In the genomic region with DNA sequence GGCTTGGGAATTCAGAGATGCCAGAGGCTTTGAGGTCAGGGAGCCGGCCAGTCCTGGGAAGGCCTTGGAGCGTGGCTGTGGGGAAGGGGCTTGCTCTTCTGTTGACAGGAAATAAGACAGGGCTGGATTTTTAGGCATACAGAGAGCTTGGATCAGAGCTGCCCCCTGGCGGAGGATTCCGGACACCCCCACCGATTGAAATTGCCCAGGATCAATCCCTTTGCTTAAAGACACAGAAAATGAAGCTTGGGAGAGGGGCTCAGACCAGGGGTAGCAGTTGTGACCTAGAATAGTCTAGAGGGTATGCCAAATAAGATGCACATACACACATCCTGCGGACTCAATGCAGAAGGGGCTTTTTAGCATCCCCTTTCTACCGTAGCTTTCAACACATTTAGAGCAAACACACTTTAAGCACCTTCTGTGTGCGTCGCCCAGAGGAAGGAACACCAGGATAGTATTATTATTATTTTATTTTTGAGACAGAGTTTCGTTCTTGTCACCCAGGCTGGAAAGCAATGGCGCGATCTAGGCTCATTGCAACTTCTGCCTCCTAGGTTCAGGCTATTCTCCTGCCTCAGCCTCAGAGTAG, we compare ENCODE assay signal across 2 cellular contexts.
TF ChIP-seq lines count a peak whose summit lies in the region.

No MANE protein-coding gene starts in this region.

TF ChIP-seq in K562, 482 proteins besides CTCF, POLR2A, EP300 and RAD21:
- 0 out of 2 replicates have a peak, but pooled peaks have one; percentile 41 for TF ChIP-seq XRCC5 (IDR thresholded peaks at IDR 0.05; ENCODE audit: low read depth, low read length)
- no peak for TF ChIP-seq DDX20 (tag; IDR thresholded peaks at IDR 0.05; ENCODE audit: low read depth)
- peak; percentile 41; the same call in 1 of the 2 replicates for TF ChIP-seq ZBTB7A (IDR thresholded peaks at IDR 0.05; ENCODE audit: borderline replicate concordance, control insufficient read depth, low read depth, low read length)
- 0 out of 2 replicates have a peak, but pooled peaks have one; percentile 44 for TF ChIP-seq KAT7 (CRISPR knock-in tag; IDR thresholded peaks at IDR 0.05; ENCODE audit: borderline replicate concordance)
- TF ChIP-seq CBFA2T3 (IDR thresholded peaks at IDR 0.05): no peak
- 0 out of 2 replicates have a peak, but pooled peaks have one; percentile 25 for TF ChIP-seq ETV1 (tag; conservative IDR thresholded peaks at IDR 0.05; ENCODE audit: low read depth)
- TF ChIP-seq, protein P1, sequence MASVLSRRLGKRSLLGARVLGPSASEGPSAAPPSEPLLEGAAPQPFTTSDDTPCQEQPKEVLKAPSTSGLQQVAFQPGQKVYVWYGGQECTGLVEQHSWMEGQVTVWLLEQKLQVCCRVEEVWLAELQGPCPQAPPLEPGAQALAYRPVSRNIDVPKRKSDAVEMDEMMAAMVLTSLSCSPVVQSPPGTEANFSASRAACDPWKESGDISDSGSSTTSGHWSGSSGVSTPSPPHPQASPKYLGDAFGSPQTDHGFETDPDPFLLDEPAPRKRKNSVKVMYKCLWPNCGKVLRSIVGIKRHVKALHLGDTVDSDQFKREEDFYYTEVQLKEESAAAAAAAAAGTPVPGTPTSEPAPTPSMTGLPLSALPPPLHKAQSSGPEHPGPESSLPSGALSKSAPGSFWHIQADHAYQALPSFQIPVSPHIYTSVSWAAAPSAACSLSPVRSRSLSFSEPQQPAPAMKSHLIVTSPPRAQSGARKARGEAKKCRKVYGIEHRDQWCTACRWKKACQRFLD (CRISPR knock-in tag; IDR thresholded peaks at IDR 0.05): peak; percentile 30; the same call in 1 of the 2 replicates
- TF ChIP-seq, protein P2, sequence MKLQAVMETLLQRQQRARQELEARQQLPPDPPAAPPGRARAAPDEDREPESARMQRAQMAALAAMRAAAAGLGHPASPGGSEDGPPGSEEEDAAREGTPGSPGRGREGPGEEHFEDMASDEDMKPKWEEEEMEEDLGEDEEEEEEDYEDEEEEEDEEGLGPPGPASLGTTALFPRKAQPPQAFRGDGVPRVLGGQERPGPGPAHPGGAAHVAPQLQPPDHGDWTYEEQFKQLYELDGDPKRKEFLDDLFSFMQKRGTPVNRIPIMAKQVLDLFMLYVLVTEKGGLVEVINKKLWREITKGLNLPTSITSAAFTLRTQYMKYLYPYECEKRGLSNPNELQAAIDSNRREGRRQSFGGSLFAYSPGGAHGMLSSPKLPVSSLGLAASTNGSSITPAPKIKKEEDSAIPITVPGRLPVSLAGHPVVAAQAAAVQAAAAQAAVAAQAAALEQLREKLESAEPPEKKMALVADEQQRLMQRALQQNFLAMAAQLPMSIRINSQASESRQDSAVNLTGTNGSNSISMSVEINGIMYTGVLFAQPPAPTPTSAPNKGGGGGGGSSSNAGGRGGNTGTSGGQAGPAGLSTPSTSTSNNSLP (IDR thresholded peaks at IDR 0.05; ENCODE audit: borderline replicate concordance, low read depth, low read length): 0 out of 2 replicates have a peak, but pooled peaks have one; percentile 41
- TF ChIP-seq, protein P3, sequence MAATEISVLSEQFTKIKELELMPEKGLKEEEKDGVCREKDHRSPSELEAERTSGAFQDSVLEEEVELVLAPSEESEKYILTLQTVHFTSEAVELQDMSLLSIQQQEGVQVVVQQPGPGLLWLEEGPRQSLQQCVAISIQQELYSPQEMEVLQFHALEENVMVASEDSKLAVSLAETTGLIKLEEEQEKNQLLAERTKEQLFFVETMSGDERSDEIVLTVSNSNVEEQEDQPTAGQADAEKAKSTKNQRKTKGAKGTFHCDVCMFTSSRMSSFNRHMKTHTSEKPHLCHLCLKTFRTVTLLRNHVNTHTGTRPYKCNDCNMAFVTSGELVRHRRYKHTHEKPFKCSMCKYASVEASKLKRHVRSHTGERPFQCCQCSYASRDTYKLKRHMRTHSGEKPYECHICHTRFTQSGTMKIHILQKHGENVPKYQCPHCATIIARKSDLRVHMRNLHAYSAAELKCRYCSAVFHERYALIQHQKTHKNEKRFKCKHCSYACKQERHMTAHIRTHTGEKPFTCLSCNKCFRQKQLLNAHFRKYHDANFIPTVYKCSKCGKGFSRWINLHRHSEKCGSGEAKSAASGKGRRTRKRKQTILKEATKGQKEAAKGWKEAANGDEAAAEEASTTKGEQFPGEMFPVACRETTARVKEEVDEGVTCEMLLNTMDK (IDR thresholded peaks at IDR 0.05; ENCODE audit: borderline replicate concordance, insufficient read depth, low read depth, low read length, poor library complexity, severe bottlenecking): peak; percentile 4
- TF ChIP-seq FOXA1 (IDR thresholded peaks at IDR 0.05; ENCODE audit: borderline replicate concordance): no peak
- 0 out of 4 replicates have a peak, but pooled peaks of 1 of the 2 experiments have one; percentile 31 for TF ChIP-seq RCOR1 (IDR thresholded peaks at IDR 0.05; ENCODE audit: borderline replicate concordance in 1 of 2, low read depth in 2 of 2, low read length in 2 of 2)
- TF ChIP-seq, protein P4, sequence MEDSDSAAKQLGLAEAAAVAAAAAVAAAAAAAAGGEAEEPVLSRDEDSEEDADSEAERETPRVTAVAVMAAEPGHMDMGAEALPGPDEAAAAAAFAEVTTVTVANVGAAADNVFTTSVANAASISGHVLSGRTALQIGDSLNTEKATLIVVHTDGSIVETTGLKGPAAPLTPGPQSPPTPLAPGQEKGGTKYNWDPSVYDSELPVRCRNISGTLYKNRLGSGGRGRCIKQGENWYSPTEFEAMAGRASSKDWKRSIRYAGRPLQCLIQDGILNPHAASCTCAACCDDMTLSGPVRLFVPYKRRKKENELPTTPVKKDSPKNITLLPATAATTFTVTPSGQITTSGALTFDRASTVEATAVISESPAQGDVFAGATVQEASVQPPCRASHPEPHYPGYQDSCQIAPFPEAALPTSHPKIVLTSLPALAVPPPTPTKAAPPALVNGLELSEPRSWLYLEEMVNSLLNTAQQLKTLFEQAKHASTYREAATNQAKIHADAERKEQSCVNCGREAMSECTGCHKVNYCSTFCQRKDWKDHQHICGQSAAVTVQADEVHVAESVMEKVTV (CRISPR knock-in tag; IDR thresholded peaks at IDR 0.05): 0 out of 2 replicates have a peak, but pooled peaks have one; percentile 28
- 0 out of 2 replicates have a peak, but pooled peaks have one; percentile 8 for TF ChIP-seq KLF16 (IDR thresholded peaks at IDR 0.05)
- peak; percentile 65 for TF ChIP-seq SMC3 (conservative IDR thresholded peaks at IDR 0.05; ENCODE audit: insufficient read depth, low read depth, low read length)

TF ChIP-seq in HepG2, 621 proteins besides CTCF, POLR2A, EP300 and RAD21 (continues in another document):
- TF ChIP-seq RBAK (CRISPR knock-in tag; IDR thresholded peaks at IDR 0.05) (no peak), NONO (IDR thresholded peaks at IDR 0.05) (no peak), NONO (CRISPR knock-in tag; conservative IDR thresholded peaks at IDR 0.05) (no peak), ZNF777 (CRISPR knock-in tag; IDR thresholded peaks at IDR 0.05) (no peak), SYNCRIP (IDR thresholded peaks at IDR 0.05; ENCODE audit: insufficient read depth, low read depth, low read length) (no peak), ZFP90 (CRISPR knock-in tag; IDR thresholded peaks at IDR 0.05; ENCODE audit: borderline replicate concordance) (no peak), ADNP (CRISPR knock-in tag; IDR thresholded peaks at IDR 0.05) (no peak), ARHGAP35 (CRISPR knock-in tag; IDR thresholded peaks at IDR 0.05; ENCODE audit: borderline replicate concordance) (no peak), ZSCAN30 (CRISPR knock-in tag; IDR thresholded peaks at IDR 0.05) (no peak), POGZ (CRISPR knock-in tag; IDR thresholded peaks at IDR 0.05) (no peak), ZKSCAN1 (IDR thresholded peaks at IDR 0.05; ENCODE audit: low read length) (0 out of 2 replicates have a peak, but pooled peaks have one; percentile 60), STAG1 (CRISPR knock-in tag; IDR thresholded peaks at IDR 0.05) (peak; percentile 71), ZNF546 (CRISPR knock-in tag; conservative IDR thresholded peaks at IDR 0.05) (no peak), MED8 (CRISPR knock-in tag; IDR thresholded peaks at IDR 0.05; ENCODE audit: insufficient replicate concordance) (no peak), BCL6 (CRISPR knock-in tag; IDR thresholded peaks at IDR 0.05) (no peak), SRSF1 (optimal IDR thresholded peaks at IDR 0.05; ENCODE audit: low read depth, low read length) (no peak), MXI1 (IDR thresholded peaks at IDR 0.05; ENCODE audit: borderline replicate concordance, low read depth, low read length) (no peak), ZNF616 (CRISPR knock-in tag; IDR thresholded peaks at IDR 0.05; ENCODE audit: low read depth) (no peak), MED1 (CRISPR knock-in tag; IDR thresholded peaks at IDR 0.05) (no peak), NFATC3 (CRISPR knock-in tag; IDR thresholded peaks at IDR 0.05) (no peak), CEBPG (CRISPR knock-in tag; IDR thresholded peaks at IDR 0.05) (no peak), EZH2 (conservative IDR thresholded peaks at IDR 0.05; ENCODE audit: low read depth, low read length) (no peak), MAZ (IDR thresholded peaks at IDR 0.05; ENCODE audit: borderline replicate concordance, low read depth, low read length) (no peak), MAZ (CRISPR knock-in tag; IDR thresholded peaks at IDR 0.05; ENCODE audit: low read depth) (no peak), SAP130 (CRISPR knock-in tag; IDR thresholded peaks at IDR 0.05; ENCODE audit: low read depth) (peak; percentile 21; the same call in 1 of the 2 replicates), NFE2 (CRISPR knock-in tag; IDR thresholded peaks at IDR 0.05) (no peak), GATAD2A (CRISPR knock-in tag; IDR thresholded peaks at IDR 0.05) (0 out of 2 replicates have a peak, but pooled peaks have one; percentile 18)
- TF ChIP-seq, protein P5, sequence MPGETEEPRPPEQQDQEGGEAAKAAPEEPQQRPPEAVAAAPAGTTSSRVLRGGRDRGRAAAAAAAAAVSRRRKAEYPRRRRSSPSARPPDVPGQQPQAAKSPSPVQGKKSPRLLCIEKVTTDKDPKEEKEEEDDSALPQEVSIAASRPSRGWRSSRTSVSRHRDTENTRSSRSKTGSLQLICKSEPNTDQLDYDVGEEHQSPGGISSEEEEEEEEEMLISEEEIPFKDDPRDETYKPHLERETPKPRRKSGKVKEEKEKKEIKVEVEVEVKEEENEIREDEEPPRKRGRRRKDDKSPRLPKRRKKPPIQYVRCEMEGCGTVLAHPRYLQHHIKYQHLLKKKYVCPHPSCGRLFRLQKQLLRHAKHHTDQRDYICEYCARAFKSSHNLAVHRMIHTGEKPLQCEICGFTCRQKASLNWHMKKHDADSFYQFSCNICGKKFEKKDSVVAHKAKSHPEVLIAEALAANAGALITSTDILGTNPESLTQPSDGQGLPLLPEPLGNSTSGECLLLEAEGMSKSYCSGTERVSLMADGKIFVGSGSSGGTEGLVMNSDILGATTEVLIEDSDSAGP (CRISPR knock-in tag; IDR thresholded peaks at IDR 0.05; ENCODE audit: borderline replicate concordance): no peak
- TF ChIP-seq, protein P6, sequence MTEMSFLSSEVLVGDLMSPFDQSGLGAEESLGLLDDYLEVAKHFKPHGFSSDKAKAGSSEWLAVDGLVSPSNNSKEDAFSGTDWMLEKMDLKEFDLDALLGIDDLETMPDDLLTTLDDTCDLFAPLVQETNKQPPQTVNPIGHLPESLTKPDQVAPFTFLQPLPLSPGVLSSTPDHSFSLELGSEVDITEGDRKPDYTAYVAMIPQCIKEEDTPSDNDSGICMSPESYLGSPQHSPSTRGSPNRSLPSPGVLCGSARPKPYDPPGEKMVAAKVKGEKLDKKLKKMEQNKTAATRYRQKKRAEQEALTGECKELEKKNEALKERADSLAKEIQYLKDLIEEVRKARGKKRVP (CRISPR knock-in tag; IDR thresholded peaks at IDR 0.05): no peak
- TF ChIP-seq, protein P7, sequence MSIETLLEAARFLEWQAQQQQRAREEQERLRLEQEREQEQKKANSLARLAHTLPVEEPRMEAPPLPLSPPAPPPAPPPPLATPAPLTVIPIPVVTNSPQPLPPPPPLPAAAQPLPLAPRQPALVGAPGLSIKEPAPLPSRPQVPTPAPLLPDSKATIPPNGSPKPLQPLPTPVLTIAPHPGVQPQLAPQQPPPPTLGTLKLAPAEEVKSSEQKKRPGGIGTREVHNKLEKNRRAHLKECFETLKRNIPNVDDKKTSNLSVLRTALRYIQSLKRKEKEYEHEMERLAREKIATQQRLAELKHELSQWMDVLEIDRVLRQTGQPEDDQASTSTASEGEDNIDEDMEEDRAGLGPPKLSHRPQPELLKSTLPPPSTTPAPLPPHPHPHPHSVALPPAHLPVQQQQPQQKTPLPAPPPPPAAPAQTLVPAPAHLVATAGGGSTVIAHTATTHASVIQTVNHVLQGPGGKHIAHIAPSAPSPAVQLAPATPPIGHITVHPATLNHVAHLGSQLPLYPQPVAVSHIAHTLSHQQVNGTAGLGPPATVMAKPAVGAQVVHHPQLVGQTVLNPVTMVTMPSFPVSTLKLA (IDR thresholded peaks at IDR 0.05): no peak
- TF ChIP-seq, protein P8, sequence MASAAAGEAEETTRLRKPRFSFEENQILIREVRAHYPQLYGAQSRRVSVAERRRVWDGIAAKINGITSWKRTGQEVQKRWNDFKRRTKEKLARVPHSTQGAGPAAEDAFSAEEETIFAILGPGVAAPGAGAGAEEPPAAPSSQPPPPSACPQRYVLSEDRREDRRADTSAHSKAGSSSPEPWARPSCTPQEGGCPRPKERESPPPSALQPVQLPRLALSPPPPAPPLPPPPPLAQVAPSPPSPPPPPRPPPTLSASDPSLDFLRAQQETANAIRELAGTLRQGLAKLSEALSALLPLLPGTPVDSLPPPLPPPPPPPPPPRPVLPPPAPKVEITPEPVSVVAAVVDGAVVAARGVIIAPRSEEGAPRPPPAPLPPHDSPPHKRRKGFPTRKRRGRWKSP (CRISPR knock-in tag; IDR thresholded peaks at IDR 0.05): no peak
- TF ChIP-seq, protein P9, sequence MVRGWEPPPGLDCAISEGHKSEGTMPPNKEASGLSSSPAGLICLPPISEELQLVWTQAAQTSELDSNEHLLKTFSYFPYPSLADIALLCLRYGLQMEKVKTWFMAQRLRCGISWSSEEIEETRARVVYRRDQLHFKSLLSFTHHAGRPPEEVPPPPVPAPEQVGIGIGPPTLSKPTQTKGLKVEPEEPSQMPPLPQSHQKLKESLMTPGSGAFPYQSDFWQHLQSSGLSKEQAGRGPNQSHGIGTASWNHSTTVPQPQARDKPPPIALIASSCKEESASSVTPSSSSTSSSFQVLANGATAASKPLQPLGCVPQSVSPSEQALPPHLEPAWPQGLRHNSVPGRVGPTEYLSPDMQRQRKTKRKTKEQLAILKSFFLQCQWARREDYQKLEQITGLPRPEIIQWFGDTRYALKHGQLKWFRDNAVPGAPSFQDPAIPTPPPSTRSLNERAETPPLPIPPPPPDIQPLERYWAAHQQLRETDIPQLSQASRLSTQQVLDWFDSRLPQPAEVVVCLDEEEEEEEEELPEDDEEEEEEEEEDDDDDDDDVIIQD (CRISPR knock-in tag; IDR thresholded peaks at IDR 0.05; ENCODE audit: low read depth): no peak
- TF ChIP-seq, protein P10, sequence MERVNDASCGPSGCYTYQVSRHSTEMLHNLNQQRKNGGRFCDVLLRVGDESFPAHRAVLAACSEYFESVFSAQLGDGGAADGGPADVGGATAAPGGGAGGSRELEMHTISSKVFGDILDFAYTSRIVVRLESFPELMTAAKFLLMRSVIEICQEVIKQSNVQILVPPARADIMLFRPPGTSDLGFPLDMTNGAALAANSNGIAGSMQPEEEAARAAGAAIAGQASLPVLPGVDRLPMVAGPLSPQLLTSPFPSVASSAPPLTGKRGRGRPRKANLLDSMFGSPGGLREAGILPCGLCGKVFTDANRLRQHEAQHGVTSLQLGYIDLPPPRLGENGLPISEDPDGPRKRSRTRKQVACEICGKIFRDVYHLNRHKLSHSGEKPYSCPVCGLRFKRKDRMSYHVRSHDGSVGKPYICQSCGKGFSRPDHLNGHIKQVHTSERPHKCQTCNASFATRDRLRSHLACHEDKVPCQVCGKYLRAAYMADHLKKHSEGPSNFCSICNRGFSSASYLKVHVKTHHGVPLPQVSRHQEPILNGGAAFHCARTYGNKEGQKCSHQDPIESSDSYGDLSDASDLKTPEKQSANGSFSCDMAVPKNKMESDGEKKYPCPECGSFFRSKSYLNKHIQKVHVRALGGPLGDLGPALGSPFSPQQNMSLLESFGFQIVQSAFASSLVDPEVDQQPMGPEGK (CRISPR knock-in tag; IDR thresholded peaks at IDR 0.05): 0 out of 2 replicates have a peak, but pooled peaks have one; percentile 21
